In the genomic region with DNA sequence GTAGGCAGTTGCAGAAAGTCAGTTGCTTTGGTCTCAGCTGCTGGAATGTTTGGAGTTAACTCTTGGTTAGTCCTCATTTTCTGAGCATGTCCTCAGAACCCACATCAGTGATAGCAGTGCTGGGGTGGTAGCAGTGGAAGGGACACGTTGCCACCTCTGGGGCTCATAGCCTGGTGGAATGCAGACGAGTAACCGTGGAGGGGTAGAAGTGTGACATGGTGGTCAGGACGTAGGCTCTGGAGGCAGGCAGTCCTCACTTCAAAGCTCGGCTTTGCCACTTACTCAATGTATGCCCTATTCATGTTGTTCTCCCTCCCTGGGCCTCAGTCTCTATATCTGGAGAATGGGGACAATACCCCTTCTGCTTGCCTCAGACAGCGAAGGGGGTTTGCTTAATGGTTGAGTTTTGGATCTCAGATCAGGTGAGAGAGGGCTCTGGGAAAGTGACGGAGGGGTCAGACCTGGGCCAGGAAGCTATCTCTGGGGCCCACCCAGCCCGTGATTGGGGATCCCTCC, we compare ENCODE assay signal across 16 cellular contexts.
DNase-seq lines count a peak whose midpoint lies in the region; ATAC-seq and TF ChIP-seq lines count a peak whose summit lies in the region.
"Had no signal": no experiment of that assay in that cellular context is flagged by ENCODE, and none has a peak within 500 bp of the region (broad histone marks: within the 10 kb centered on the region; RNA-seq: fewer than 3 reads in every experiment).

No MANE protein-coding gene starts in this region.

- no peak overlapping the region for H3K4me3 ChIP-seq in HUES64 (ENCODE audit: low read length)
- H3K4me3 ChIP-seq in esophagus squamous epithelium: no peak overlapping the region
- H3K4me3 ChIP-seq in spleen: no peak overlapping the region
- H3K4me3 ChIP-seq: colonic mucosa, suprapubic skin had no signal

- H3K27ac ChIP-seq in HUES64 (ENCODE audit: low read depth, low read length): no peak overlapping the region
- peak overlapping the region in 3 of 4 donors; percentile 55 to 75 (median 60) for H3K27ac ChIP-seq in esophagus squamous epithelium
- peak overlapping the region in 6 of 8 donors; percentile 10 to 85 (median 71) for H3K27ac ChIP-seq in spleen
- H3K27ac ChIP-seq: neutrophil, suprapubic skin had no signal

- no peaks in the 10 kb centered on the region for H3K36me3 ChIP-seq in HUES64 (ENCODE audit: insufficient read depth, low read length)
- H3K36me3 ChIP-seq in esophagus squamous epithelium: peaks cover 0 to 46% (median 6%) of the 10 kb centered on the region in 3 donors
- H3K36me3 ChIP-seq in spleen: peaks cover 0 to 86% (median 21%) of the 10 kb centered on the region in 6 donors
- H3K36me3 ChIP-seq: colonic mucosa, neutrophil, suprapubic skin had no signal

- no peaks in the 10 kb centered on the region for H3K9me3 Mint-ChIP-seq in activated naive CD8-positive, alpha-beta T cell treated with anti-CD3 and anti-CD28 coated beads, Interleukin-2, amount 10 ng/mL, durations not matched to agents 7 days and 5 days

- TF ChIP-seq CTCF in esophagus squamous epithelium (IDR thresholded peaks at IDR 0.05): no peak
- no peak for TF ChIP-seq CTCF in spleen (IDR thresholded peaks at IDR 0.05 in 8 of 11, conservative IDR thresholded peaks at IDR 0.05 in 3 of 11)

- POLR2A ChIA-PET in activated naive CD8-positive, alpha-beta T cell treated with anti-CD3 and anti-CD28 coated beads, Interleukin-2, amount 10 ng/mL, durations not matched to agents 7 days and 5 days (lab: Charles Lee): no interaction called here

- intact Hi-C loops in esophagus squamous epithelium (cut with DNase I) (no loop called here), spleen (cut with DNase I; ENCODE audit: low total_unique reads) (no loop called here)

- 0 out of 2 replicates have a peak overlapping the region, but pooled peaks have one; percentile 15 for H3K9ac ChIP-seq in HUES64 (ENCODE audit: low read depth, low read length)

- peak overlapping the region; percentile 23 for H3K4me3 Mint-ChIP-seq in activated naive CD8-positive, alpha-beta T cell treated with anti-CD3 and anti-CD28 coated beads, Interleukin-2, amount 10 ng/mL, durations not matched to agents 7 days and 5 days

- H3K36me3 Mint-ChIP-seq in activated naive CD8-positive, alpha-beta T cell treated with anti-CD3 and anti-CD28 coated beads, Interleukin-2, amount 10 ng/mL, durations not matched to agents 7 days and 5 days: peaks cover 38% of the 10 kb centered on the region

- H3K4me1 ChIP-seq in HUES64 (ENCODE audit: insufficient read depth, low read length) (no peaks in the 10 kb centered on the region), esophagus squamous epithelium (peaks cover 22 to 73% (median 65%) of the 10 kb centered on the region in 3 donors), spleen (peaks cover 41 to 100% (median 71%) of the 10 kb centered on the region in 6 donors)

- no peaks in the 10 kb centered on the region for H3K27me3 Mint-ChIP-seq in activated naive CD8-positive, alpha-beta T cell treated with anti-CD3 and anti-CD28 coated beads, Interleukin-2, amount 10 ng/mL, durations not matched to agents 7 days and 5 days

- H3K27me3 ChIP-seq in HUES64 (ENCODE audit: insufficient read depth, low read length): no peaks in the 10 kb centered on the region
- no peaks in the 10 kb centered on the region for H3K27me3 ChIP-seq in esophagus squamous epithelium
- H3K27me3 ChIP-seq in spleen (replicated peaks in 1 of 7): no peaks in the 10 kb centered on the region
- H3K27me3 ChIP-seq: colonic mucosa, neutrophil, suprapubic skin had no signal

- H3K9me3 ChIP-seq in HUES64 (ENCODE audit: insufficient read depth, low read depth, low read length): no peaks in the 10 kb centered on the region
- no peaks in the 10 kb centered on the region for H3K9me3 ChIP-seq in esophagus squamous epithelium
- no peaks in the 10 kb centered on the region for H3K9me3 ChIP-seq in spleen
- H3K9me3 ChIP-seq: colonic mucosa, neutrophil, suprapubic skin had no signal

- TF ChIP-seq POLR2A in esophagus squamous epithelium (IDR thresholded peaks at IDR 0.05): no peak
- TF ChIP-seq POLR2A in spleen (IDR thresholded peaks at IDR 0.05): no peak

- H3K4me1 Mint-ChIP-seq in activated naive CD8-positive, alpha-beta T cell treated with anti-CD3 and anti-CD28 coated beads, Interleukin-2, amount 10 ng/mL, durations not matched to agents 7 days and 5 days: peaks cover 47% of the 10 kb centered on the region

- no peak for DNase-seq in activated naive CD8-positive, alpha-beta T cell treated with anti-CD3 and anti-CD28 coated beads, Interleukin-2, amount 10 ng/mL, durations not matched to agents 7 days and 5 days
- DNase-seq in esophagus squamous epithelium (lab: John Stamatoyannopoulos, UW) (no peak), spleen (peak; percentile 41), Ammon's horn (ENCODE audit: low spot score) (no peak), NCI-H82 (lab: John Stamatoyannopoulos, UW) (no peak), NCI-H2029 treated with DMSO at 0.1 percent for 48 hours (lab: John Stamatoyannopoulos, UW) (no peak), GM03348 (ENCODE audit: low spot score) (no peak)
- DNase-seq: activated CD8-positive, alpha-beta memory T cell treated with anti-CD3 and anti-CD28 coated beads for 24 hours; colonic mucosa; GDM1; retina; RPMI8226; SW 1271 had no signal

- 92% methylated on average over 8 of the region's 8 CpGs for WGBS in HUES64
- WGBS in esophagus squamous epithelium, 2 donors: 83 to 93% methylated on average over 8 of the region's 8 CpGs
- WGBS in spleen, 5 donors: 81 to 92% (median 88%) methylated on average over 8 of the region's 8 CpGs

- H3K27ac Mint-ChIP-seq in activated naive CD8-positive, alpha-beta T cell treated with anti-CD3 and anti-CD28 coated beads, Interleukin-2, amount 10 ng/mL, durations not matched to agents 7 days and 5 days: no peak overlapping the region

- no peak for ATAC-seq in activated naive CD8-positive, alpha-beta T cell treated with anti-CD3 and anti-CD28 coated beads, Interleukin-2, amount 10 ng/mL, durations not matched to agents 7 days and 5 days (ENCODE audit: low read depth)
